Comparison of ENCODE assay signal across 1 cellular context in genomic region chr1:175887521-175887920, GRCh38.
TF ChIP-seq lines count a peak whose summit lies in the region.

No MANE protein-coding gene starts in this region.

TF ChIP-seq in WTC11, 78 proteins besides CTCF, POLR2A, EP300 and RAD21 (continued from another document):
- no peak for TF ChIP-seq FOXJ3 (CRISPR knock-in tag; IDR thresholded peaks at IDR 0.05; ENCODE audit: borderline replicate concordance)
- no peak for TF ChIP-seq NFYB (CRISPR knock-in tag; conservative IDR thresholded peaks at IDR 0.05; ENCODE audit: low read depth)
- no peak for TF ChIP-seq MYBL2 (CRISPR knock-in tag; IDR thresholded peaks at IDR 0.05)
- TF ChIP-seq CREB1 (CRISPR knock-in tag; IDR thresholded peaks at IDR 0.05), result no peak
- TF ChIP-seq AFF4 (CRISPR knock-in tag; IDR thresholded peaks at IDR 0.05; ENCODE audit: borderline replicate concordance), result no peak
- TF ChIP-seq ZNF263 (CRISPR knock-in tag; IDR thresholded peaks at IDR 0.05; ENCODE audit: low read depth), result no peak
- 0 out of 2 replicates have a peak, but pooled peaks have one; percentile 74 for TF ChIP-seq ZNF138 (CRISPR knock-in tag; conservative IDR thresholded peaks at IDR 0.05)
- TF ChIP-seq FOXP4 (CRISPR knock-in tag; IDR thresholded peaks at IDR 0.05), result peak; percentile 6; the same call in 1 of the 2 replicates
- no peak for TF ChIP-seq ZNF121 (CRISPR knock-in tag; IDR thresholded peaks at IDR 0.05)
